Comparison of ENCODE assay signal across 9 cellular contexts in genomic region chrX:135112096-135112729, GRCh38. TPM values are rescaled to one million over a fixed set of nuclear protein-coding genes. Genes with fewer than 3 reads are reported as not detected.
DNase-seq lines count a peak whose midpoint lies in the region; ATAC-seq, FAIRE-seq and TF ChIP-seq lines count a peak whose summit lies in the region.
"Had no signal": no experiment of that assay in that cellular context is flagged by ENCODE, and none has a peak within 500 bp of the region (broad histone marks: within the 10 kb centered on the region; RNA-seq: fewer than 3 reads in every experiment).

No MANE protein-coding gene starts in this region.

- H3K27me3 ChIP-seq in HAP-1 (ENCODE audit: low read depth) (peaks cover 9% of the 10 kb centered on the region), GM12878 (replicated peaks in 1 of 2; ENCODE audit: control insufficient read depth in 2 of 2, insufficient read depth in 2 of 2, low read length in 1 of 2) (no peaks in the 10 kb centered on the region)

- no TSS peak for BruUV-seq in GM12878 (replicated peaks; lab: Mats Ljungman, UMichigan)

- DNase-seq in activated CD4-positive, CD25-positive, alpha-beta regulatory T cell treated with anti-CD3 and anti-CD28 coated beads, Interleukin-2, amount 50 U/mL, for 72 hours = peak; percentile 42
- DNase-seq in HAP-1 (ENCODE audit: low spot score in 2 of 2) (peak; percentile 50 to 72), RPMI7951 (ENCODE audit: low read depth) (peak; percentile 22), GM12878 (ENCODE audit: low read depth, low spot score) (no peak), lung microvascular endothelial cell (ENCODE audit: low read depth in 2 of 2) (peak; percentile 35 to 61)

- no peaks in the 10 kb centered on the region for H3K79me2 ChIP-seq in GM12878 (ENCODE audit: control insufficient read depth, insufficient read depth, low read length)

- SMC1A ChIA-PET in GM12878 (lab: Charles Lee; ENCODE audit: uncharacterized antibody, unreplicated experiment) = interaction anchor here (1.0 to 1.6 kb wide), 2 partner anchors 93 to 373 kb away, joined by 4 read pairs; no protein-coding TSS in a partner anchor

- no peak overlapping the region for H3K27ac ChIP-seq in GM12878 (ENCODE audit: control insufficient read depth, insufficient read depth)

- ATAC-seq in activated CD4-positive, CD25-positive, alpha-beta regulatory T cell treated with anti-CD3 and anti-CD28 coated beads, Interleukin-2, amount 50 U/mL, for 24 hours = no peak
- ATAC-seq in GM12878 = peak; percentile 81
- ATAC-seq in HG02588 (IDR thresholded peaks at IDR 0.05; ENCODE audit: unreplicated experiment) = no peak
- no peak for ATAC-seq in HG02759 (IDR thresholded peaks at IDR 0.05; ENCODE audit: unreplicated experiment)

- no peak for TF ChIP-seq POLR2A in GM12878 (IDR thresholded peaks at IDR 0.05; ENCODE audit: low read depth, low read length)

- H4K20me1 ChIP-seq in GM12878 (ENCODE audit: control insufficient read depth, insufficient read depth) = no peaks in the 10 kb centered on the region

- H3K4me2 ChIP-seq in GM12878 (ENCODE audit: control insufficient read depth, insufficient read depth) = no peak overlapping the region

- POLR2A ChIA-PET in GM12878 (lab: Charles Lee) = no interaction called here

- peak; percentile 65 for TF ChIP-seq RAD21 in GM12878 (IDR thresholded peaks at IDR 0.05; ENCODE audit: insufficient read depth, low read depth, low read length)

- H3K4me3 ChIP-seq in HAP-1 (no peak overlapping the region), GM12878 (no peak overlapping the region)

- H3K36me3 ChIP-seq in HAP-1 (replicated peaks) (no peaks in the 10 kb centered on the region), GM12878 (ENCODE audit: control insufficient read depth in 2 of 2, insufficient read depth in 2 of 2, low read length in 1 of 2) (no peaks in the 10 kb centered on the region)

- TF ChIP-seq CTCF in GM12878 (IDR thresholded peaks at IDR 0.05 in 2 of 3, conservative IDR thresholded peaks at IDR 0.05 in 1 of 3; ENCODE audit: control insufficient read depth in 2 of 3, extremely low read depth in 1 of 3, insufficient read depth in 1 of 3, low read depth in 3 of 3, low read length in 3 of 3) = peak; percentile 74 to 83 (median 78)

- no peaks in the 10 kb centered on the region for H3K9me3 ChIP-seq in HAP-1
- H3K9me3 ChIP-seq in GM12878 (replicated peaks; ENCODE audit: control insufficient read depth, insufficient read depth, low read length) = no peaks in the 10 kb centered on the region

- in situ Hi-C loops in HAP-1 (cut with MboI; ENCODE audit: low sequenced_read_pairs) = loop anchor here (25.0 kb wide), 1 partner anchor 375 kb away; no protein-coding TSS in a partner anchor
- in situ Hi-C loops in GM12878 (cut with MboI) = loop anchor here (25.0 kb wide), 1 partner anchor 100 kb away; no protein-coding TSS in a partner anchor

- FAIRE-seq in GM12878 (lab: Jason Lieb, UNC) = no peak
- FAIRE-seq: colon had no signal

- H3K9ac ChIP-seq in GM12878 (ENCODE audit: control insufficient read depth, insufficient read depth, low read length) = no peak overlapping the region

- 15% methylated on average over 5 of the region's 5 CpGs for WGBS in GM12878 (ENCODE audit: insufficient coverage, insufficient replicate concordance, low lambda C conversion rate, missing lambda C conversion rate)

- no peak for TF ChIP-seq EP300 in GM12878 (IDR thresholded peaks at IDR 0.05; ENCODE audit: borderline replicate concordance in 1 of 2, control insufficient read depth in 1 of 2, low read depth in 2 of 2, low read length in 2 of 2)

- CTCF ChIA-PET in GM12878 (lab: Yijun Ruan, JAX) = interaction anchor here (0.6 to 1.7 kb wide), 12 partner anchors 16 to 1940 kb away, joined by 3 to 9 read pairs (median 4); no protein-coding TSS in a partner anchor

- H3K4me1 ChIP-seq in HAP-1 (no peaks in the 10 kb centered on the region), GM12878 (ENCODE audit: control insufficient read depth, insufficient read depth, low read length) (no peaks in the 10 kb centered on the region)

- no peak overlapping the region for H2AFZ ChIP-seq in GM12878 (ENCODE audit: control insufficient read depth, low read depth, low read length)

- intact Hi-C loops in GM12878 (cut with micrococcal nuclease; ENCODE audit: unreplicated experiment) = no loop called here

- RAD21 ChIA-PET in GM12878 (lab: Charles Lee; ENCODE audit: unreplicated experiment) = no interaction called here

TF ChIP-seq in GM12878, 131 proteins besides CTCF, POLR2A, EP300 and RAD21:
- TF ChIP-seq SMC3 (IDR thresholded peaks at IDR 0.05; ENCODE audit: borderline replicate concordance, low read length) (peak; percentile 70; the same call in 1 of the 2 replicates), TAF1 (IDR thresholded peaks at IDR 0.05; ENCODE audit: borderline replicate concordance, low read depth, low read length) (no peak)
TF ChIP-seq in GM12878: peak in this region for 1.

RNA-seq across cellular contexts. Expression of gene ETDB, which starts 8.1 kb away (rescaled TPM):
- total RNA-seq in RPMI7951 (2014; rRNA removed; shearing (Covaris generic)) = not detected in 2 replicates
- not detected in 2 replicates for total RNA-seq in GM12878 (2013; cell fraction: nucleolus; rRNA removed)
- total RNA-seq in GM12878 (2014; rRNA removed) = not detected in 2 replicates
- not detected in 2 replicates for total RNA-seq in GM12878 (2014; rRNA removed; fragmentation: Illumina TruSeq; extraction: Trizol)
- not detected in 2 replicates for total RNA-seq in GM12878 (2021)
- polyA plus RNA-seq in GM12878 (2011; ENCODE audit: low read depth) = not detected
- polyA plus RNA-seq in GM12878 (2011; rRNA removed) = not detected in 2 replicates
- not detected in 2 replicates for polyA plus RNA-seq in GM12878 (2011; cell fraction: cytosol; rRNA removed)
- not detected in 2 replicates for polyA plus RNA-seq in GM12878 (2011; cell fraction: nucleus; rRNA removed)
- not detected in 2 replicates for polyA plus RNA-seq in GM12878 (2012)
- not detected in 2 replicates for polyA plus RNA-seq in GM12878 (2014; fragmentation: Illumina TruSeq; extraction: Trizol)
- polyA plus RNA-seq in GM12878 (2014; fragmentation: Nextera tagmentation; extraction: Ambion mirVana) = not detected
- polyA plus RNA-seq in GM12878 (2014; rRNA removed) = not detected in 2 replicates
- not detected for polyA plus RNA-seq in GM12878 (2016; fragmentation: Nextera tagmentation; extraction: Ambion mirVana)
- not detected in 2 replicates for polyA minus RNA-seq in GM12878 (2011; rRNA and poly(A)+ RNA removed)
- not detected in 2 replicates for polyA minus RNA-seq in GM12878 (2011; cell fraction: cytosol; rRNA and poly(A)+ RNA removed)
- polyA minus RNA-seq in GM12878 (2011; cell fraction: nucleus; rRNA and poly(A)+ RNA removed) = not detected in 2 replicates
- total RNA-seq in lung microvascular endothelial cell = not detected in 2 replicates

RNA-seq across cellular contexts. Expression of gene SMIM10L2B, which starts 13.7 kb away (rescaled TPM):
- total RNA-seq in RPMI7951 (2014; rRNA removed; shearing (Covaris generic)) = 0.39 TPM in 1 of 2 replicates, not detected in the other
- not detected in 2 replicates for total RNA-seq in GM12878 (2013; cell fraction: nucleolus; rRNA removed)
- not detected in 2 replicates for total RNA-seq in GM12878 (2014; rRNA removed)
- total RNA-seq in GM12878 (2014; rRNA removed; fragmentation: Illumina TruSeq; extraction: Trizol) = not detected in 2 replicates
- total RNA-seq in GM12878 (2021) = not detected in 2 replicates
- not detected for polyA plus RNA-seq in GM12878 (2011; ENCODE audit: low read depth)
- not detected in 2 replicates for polyA plus RNA-seq in GM12878 (2011; rRNA removed)
- polyA plus RNA-seq in GM12878 (2011; cell fraction: cytosol; rRNA removed) = not detected in 2 replicates
- polyA plus RNA-seq in GM12878 (2011; cell fraction: nucleus; rRNA removed) = not detected in 2 replicates
- not detected in 2 replicates for polyA plus RNA-seq in GM12878 (2012)
- not detected in 2 replicates for polyA plus RNA-seq in GM12878 (2014; fragmentation: Illumina TruSeq; extraction: Trizol)
- polyA plus RNA-seq in GM12878 (2014; fragmentation: Nextera tagmentation; extraction: Ambion mirVana) = not detected
- not detected in 2 replicates for polyA plus RNA-seq in GM12878 (2014; rRNA removed)
- polyA plus RNA-seq in GM12878 (2016; fragmentation: Nextera tagmentation; extraction: Ambion mirVana) = not detected
- not detected in 2 replicates for polyA minus RNA-seq in GM12878 (2011; rRNA and poly(A)+ RNA removed)
- polyA minus RNA-seq in GM12878 (2011; cell fraction: cytosol; rRNA and poly(A)+ RNA removed) = not detected in 2 replicates
- polyA minus RNA-seq in GM12878 (2011; cell fraction: nucleus; rRNA and poly(A)+ RNA removed) = not detected in 2 replicates
- total RNA-seq in lung microvascular endothelial cell = under 0.01 TPM in 2 replicates

RNA-seq across cellular contexts. Expression of gene CT55, which starts 59.0 kb away (rescaled TPM):
- total RNA-seq in RPMI7951 (2014; rRNA removed; shearing (Covaris generic)) = 0.39 TPM in 1 of 2 replicates, not detected in the other
- total RNA-seq in GM12878 (2013; cell fraction: nucleolus; rRNA removed) = not detected in 2 replicates
- not detected in 2 replicates for total RNA-seq in GM12878 (2014; rRNA removed)
- not detected in 2 replicates for total RNA-seq in GM12878 (2014; rRNA removed; fragmentation: Illumina TruSeq; extraction: Trizol)
- not detected in 2 replicates for total RNA-seq in GM12878 (2021)
- polyA plus RNA-seq in GM12878 (2011; ENCODE audit: low read depth) = not detected
- not detected in 2 replicates for polyA plus RNA-seq in GM12878 (2011; rRNA removed)
- not detected in 2 replicates for polyA plus RNA-seq in GM12878 (2011; cell fraction: cytosol; rRNA removed)
- not detected in 2 replicates for polyA plus RNA-seq in GM12878 (2011; cell fraction: nucleus; rRNA removed)
- polyA plus RNA-seq in GM12878 (2012) = not detected in 2 replicates
- not detected in 2 replicates for polyA plus RNA-seq in GM12878 (2014; fragmentation: Illumina TruSeq; extraction: Trizol)
- not detected for polyA plus RNA-seq in GM12878 (2014; fragmentation: Nextera tagmentation; extraction: Ambion mirVana)
- polyA plus RNA-seq in GM12878 (2014; rRNA removed) = not detected in 2 replicates
- not detected for polyA plus RNA-seq in GM12878 (2016; fragmentation: Nextera tagmentation; extraction: Ambion mirVana)
- polyA minus RNA-seq in GM12878 (2011; rRNA and poly(A)+ RNA removed) = 0.22 TPM in 1 of 2 replicates, not detected in the other
- polyA minus RNA-seq in GM12878 (2011; cell fraction: cytosol; rRNA and poly(A)+ RNA removed) = not detected in 2 replicates
- polyA minus RNA-seq in GM12878 (2011; cell fraction: nucleus; rRNA and poly(A)+ RNA removed) = not detected in 2 replicates
- total RNA-seq in lung microvascular endothelial cell = not detected in 2 replicates
